In the genomic region with DNA sequence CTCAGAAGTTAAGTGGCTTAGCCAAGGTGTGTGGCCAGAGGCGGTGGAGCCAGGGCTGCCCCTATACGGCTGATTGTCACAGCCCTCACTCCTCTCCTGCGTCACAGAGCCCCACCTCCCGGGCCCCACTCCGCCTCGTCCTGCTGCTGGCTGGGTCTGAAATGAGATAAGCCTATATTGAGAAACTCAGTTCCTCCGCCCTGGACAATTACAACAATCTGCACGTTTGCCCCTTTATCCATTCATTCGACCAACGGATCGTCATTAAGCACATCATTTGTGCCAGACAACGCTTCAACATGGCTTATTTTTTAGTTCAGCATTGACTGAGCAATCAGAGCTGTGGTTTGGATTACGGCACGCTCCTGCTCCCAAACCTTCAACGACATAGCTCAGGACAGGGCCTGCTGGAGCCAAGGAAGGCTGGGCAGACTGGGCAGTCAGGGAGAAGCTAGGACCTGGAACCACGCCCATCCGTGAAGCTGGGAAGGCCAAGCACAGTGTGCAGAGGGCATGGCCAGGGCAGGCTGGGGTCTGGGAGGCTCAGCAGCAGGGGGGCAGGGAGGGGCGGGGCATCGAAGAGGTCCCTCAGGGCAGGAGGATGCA, we compare ENCODE assay signal across 11 cellular contexts. TPM values are rescaled to one million over a fixed set of nuclear protein-coding genes. Genes with fewer than 3 reads are reported as not detected.
DNase-seq lines count a peak whose midpoint lies in the region; ATAC-seq and TF ChIP-seq lines count a peak whose summit lies in the region.
"Had no signal": no experiment of that assay in that cellular context is flagged by ENCODE, and none has a peak within 500 bp of the region (broad histone marks: within the 10 kb centered on the region; RNA-seq: fewer than 3 reads in every experiment).

No MANE protein-coding gene starts in this region.

- H3K27me3 Mint-ChIP-seq in T-helper 17 cell = peaks cover 19% of the 10 kb centered on the region

- TF ChIP-seq POLR2A in GM18505 (IDR thresholded peaks at IDR 0.05; ENCODE audit: borderline replicate concordance, extremely low read depth, insufficient read depth, insufficient read length) = no peak

- H3K4me3 ChIP-seq in heart right ventricle = peak overlapping the region in 8 of 10 donors; percentile 3 to 38 (median 29)

- ATAC-seq in T-helper 17 cell = no peak
- peak; percentile 82 to 97 (median 94) for ATAC-seq in heart right ventricle
- peak; percentile 87 for ATAC-seq in omental fat pad (ENCODE audit: low FRiP score)
- ATAC-seq in HG03354 (IDR thresholded peaks at IDR 0.05; ENCODE audit: poor library complexity, severe bottlenecking, unreplicated experiment) = no peak
- no peak for ATAC-seq in esophagus mucosa
- no peak for ATAC-seq in GM18505 (IDR thresholded peaks at IDR 0.05; ENCODE audit: unreplicated experiment)

- TF ChIP-seq CTCF in heart right ventricle (IDR thresholded peaks at IDR 0.05) (no peak), omental fat pad (IDR thresholded peaks at IDR 0.05) (no peak)

- peak overlapping the region; percentile 45; the same call in 1 of the 2 replicates for H3K9ac ChIP-seq in ES-I3 (ENCODE audit: low read depth, low read length)

- peak overlapping the region; percentile 16 for H3K27ac Mint-ChIP-seq in T-helper 17 cell
- H3K27ac Mint-ChIP-seq: activated T-helper 1 cell treated with anti-CD3 and anti-CD28 coated beads, Interleukin-12 subunit alpha, Interleukin-12 subunit beta, Interleukin-2, Interleukin-4 antibody, amounts not matched to agents 30 ng/mL and 10 ng/mL and 1 ng/mL, durations not matched to agents 14 hours and 24 hours and 36 hours had no signal

- no peaks in the 10 kb centered on the region for H3K27me3 ChIP-seq in heart right ventricle

- peak overlapping the region; percentile 29 to 80 (median 68) for H3K27ac ChIP-seq in heart right ventricle
- H3K27ac ChIP-seq: C4-2B had no signal

- 19 to 28% methylated on average over 19 of the region's 19 CpGs for WGBS in heart right ventricle, 2 donors

- H3K4me1 ChIP-seq in ES-I3 (ENCODE audit: insufficient read depth, low read length) (peaks cover 16% of the 10 kb centered on the region; the same call in 1 of the 2 replicates), heart right ventricle (peaks cover 6 to 15% (median 11%) of the 10 kb centered on the region in 9 donors)

- intact Hi-C loops in heart right ventricle (cut with DNase I) = no loop called here

- H3K4me3 Mint-ChIP-seq in T-helper 17 cell = no peak overlapping the region
- H3K4me3 Mint-ChIP-seq: activated T-helper 1 cell treated with anti-CD3 and anti-CD28 coated beads, Interleukin-12 subunit alpha, Interleukin-12 subunit beta, Interleukin-2, Interleukin-4 antibody, amounts not matched to agents 30 ng/mL and 10 ng/mL and 1 ng/mL, durations not matched to agents 14 hours and 24 hours and 36 hours had no signal

- H3K9me3 ChIP-seq in ES-I3 (ENCODE audit: control insufficient read depth, insufficient read depth, low read length) (no peaks in the 10 kb centered on the region), T-helper 17 cell (ENCODE audit: control insufficient read depth, low read length, poor library complexity, severe bottlenecking) (no peaks in the 10 kb centered on the region), heart right ventricle (no peaks in the 10 kb centered on the region)

- H3K4me1 Mint-ChIP-seq in T-helper 17 cell = peaks cover 8% of the 10 kb centered on the region

- no peaks in the 10 kb centered on the region for H3K36me3 Mint-ChIP-seq in T-helper 17 cell (ENCODE audit: low read depth)

- DNase-seq in T-helper 17 cell (no peak), heart right ventricle (peak; percentile 57 to 75), omental fat pad (ENCODE audit: low spot score) (no peak)
- DNase-seq in central memory CD4-positive, alpha-beta T cell = no peak
- DNase-seq: effector memory CD4-positive, alpha-beta T cell had no signal

- H3K36me3 ChIP-seq in ES-I3 (ENCODE audit: insufficient read depth, low read length) = no peaks in the 10 kb centered on the region
- no peaks in the 10 kb centered on the region for H3K36me3 ChIP-seq in heart right ventricle

RNA-seq across cellular contexts. Expression of a gene that starts 16.6 kb away (rescaled TPM):
- 100 to 1,000 TPM; 341 to 361 TPM for total RNA-seq in T-helper 17 cell
- total RNA-seq in heart right ventricle = 100 to 1,000 TPM; 148 to 227 (median 186) TPM
- polyA plus RNA-seq in heart right ventricle = 100 to 1,000 TPM in 1 of 2 donors, 10 to 100 TPM in 1; 90.3 to 322 TPM
- 100 to 1,000 TPM in 2 of 4 donors, 10 to 100 TPM in 2; 60.9 to 480 (median 251) TPM for total RNA-seq in omental fat pad
- total RNA-seq in esophagus mucosa = 368 TPM

Comparison
In these comparisons a context has a peak if more than half of its experiments do, and no peak if none do; other contexts are left out.
1. ATAC-seq: peak in heart right ventricle (8 of 8) and omental fat pad (single experiment); none in T-helper 17 cell (single experiment), HG03354 (single experiment), esophagus mucosa (single experiment) and GM18505 (single experiment).
2. DNase-seq: peak in heart right ventricle (2 of 2); none in T-helper 17 cell (0 of 3), omental fat pad (single experiment) and central memory CD4-positive, alpha-beta T cell (single experiment).